ENCODE assay signal across 21 cellular contexts in genomic region chr19:23095406-23095805, GRCh38. TPM values are rescaled to one million over a fixed set of nuclear protein-coding genes. Genes with fewer than 3 reads are reported as not detected.
DNase-seq lines count a peak whose midpoint lies in the region; ATAC-seq and TF ChIP-seq lines count a peak whose summit lies in the region.
"Had no signal": no experiment of that assay in that cellular context is flagged by ENCODE, and none has a peak within 500 bp of the region (broad histone marks: within the 10 kb centered on the region; RNA-seq: fewer than 3 reads in every experiment).

No MANE protein-coding gene starts in this region.

- peaks cover 76% of the 10 kb centered on the region for H3K36me3 ChIP-seq in GM23338 (ENCODE audit: insufficient read depth)
- H3K36me3 ChIP-seq in esophagus squamous epithelium = peaks cover 0 to 10% (median 0%) of the 10 kb centered on the region in 3 donors
- H3K36me3 ChIP-seq: HAP-1 had no signal

- H3K27ac ChIP-seq in GM23338 (ENCODE audit: low read depth) (no peak overlapping the region), esophagus squamous epithelium (no peak overlapping the region)
- H3K27ac ChIP-seq: 22Rv1, A549 had no signal

- no peaks in the 10 kb centered on the region for H3F3A ChIP-seq in GM23338 (replicated peaks; ENCODE audit: low read depth)

- H3K27ac Mint-ChIP-seq in endothelial cell (ENCODE audit: unreplicated experiment) (no peak overlapping the region), GM23338 (no peak overlapping the region)
- H3K27ac Mint-ChIP-seq: CD4-positive, alpha-beta memory T cell; HFFc6 had no signal

- H3K4me3 ChIP-seq in fibroblast of mammary gland (ENCODE audit: control insufficient read depth, low read depth, low read length) (no peak overlapping the region), GM23338 (no peak overlapping the region), esophagus squamous epithelium (no peak overlapping the region)
- H3K4me3 ChIP-seq: A549, HAP-1 had no signal

- H3K4me1 Mint-ChIP-seq in endothelial cell (ENCODE audit: unreplicated experiment) (peaks cover 2% of the 10 kb centered on the region), GM23338 (no peaks in the 10 kb centered on the region)
- H3K4me1 Mint-ChIP-seq: CD4-positive, alpha-beta memory T cell had no signal

- DNase-seq in NCI-H2029 (lab: John Stamatoyannopoulos, UW) (peak; percentile 34), endothelial cell (ENCODE audit: low spot score) (no peak), fibroblast of mammary gland (ENCODE audit: low read depth) (peak; percentile 7), myocyte (ENCODE audit: low read depth) (peak; percentile 5), GM23338 (ENCODE audit: low spot score) (no peak), esophagus squamous epithelium (lab: John Stamatoyannopoulos, UW) (no peak), HT-29 (ENCODE audit: low spot score) (no peak)
- DNase-seq: ACHN; AML-193; C1 segment of cervical spinal cord; Calu3; CD4-positive, alpha-beta memory T cell; COR-L47; DMS53; DMS79 treated with DMSO at 0.1 percent for 48 hours; GF-D8; GOT3; HFFc6 had no signal

- H3K27me3 ChIP-seq in GM23338 (ENCODE audit: insufficient read depth) = no peaks in the 10 kb centered on the region
- no peaks in the 10 kb centered on the region for H3K27me3 ChIP-seq in esophagus squamous epithelium

- H3K9me2 ChIP-seq in GM23338 (ENCODE audit: insufficient read depth) = no peaks in the 10 kb centered on the region

- no peaks in the 10 kb centered on the region for H3K4me1 ChIP-seq in GM23338 (ENCODE audit: insufficient read depth)
- no peaks in the 10 kb centered on the region for H3K4me1 ChIP-seq in esophagus squamous epithelium
- H3K4me1 ChIP-seq: A549, HAP-1 had no signal

- H3K9me3 Mint-ChIP-seq in endothelial cell (ENCODE audit: unreplicated experiment) (peaks cover 11% of the 10 kb centered on the region), GM23338 (peaks cover 28% of the 10 kb centered on the region)

- no peak overlapping the region for H2AFZ ChIP-seq in GM23338

- H3K4me2 ChIP-seq in GM23338 = no peak overlapping the region
- H3K4me2 ChIP-seq: A549 had no signal

- no peak for TF ChIP-seq POLR2A in esophagus squamous epithelium (IDR thresholded peaks at IDR 0.05)

- WGBS in esophagus squamous epithelium, 2 donors = 36 to 67% methylated on average over 1 of the region's 1 CpG

- peaks cover 0 to 52% (median 21%) of the 10 kb centered on the region in 3 donors for H3K9me3 ChIP-seq in esophagus squamous epithelium

- ATAC-seq in GM23338 = no peak
- ATAC-seq: A549 had no signal

- H3K27me3 Mint-ChIP-seq in endothelial cell (ENCODE audit: unreplicated experiment) = peaks cover 12% of the 10 kb centered on the region
- H3K27me3 Mint-ChIP-seq in GM23338 (ENCODE audit: insufficient read depth, low read depth, poor library complexity) = peaks cover 6% of the 10 kb centered on the region
- H3K27me3 Mint-ChIP-seq: CD4-positive, alpha-beta memory T cell had no signal

- H3K36me3 Mint-ChIP-seq in endothelial cell (ENCODE audit: low read depth, unreplicated experiment) = peaks cover 70% of the 10 kb centered on the region
- H3K36me3 Mint-ChIP-seq in GM23338 (ENCODE audit: low read depth) = peaks cover 94% of the 10 kb centered on the region

- intact Hi-C loops in esophagus squamous epithelium (cut with DNase I) = no loop called here

- H3K79me2 ChIP-seq in GM23338 (replicated peaks; ENCODE audit: insufficient read depth) = peaks cover 87% of the 10 kb centered on the region

- no peak for TF ChIP-seq CTCF in endothelial cell (IDR thresholded peaks at IDR 0.05; ENCODE audit: unreplicated experiment)
- TF ChIP-seq CTCF in fibroblast of mammary gland (conservative IDR thresholded peaks at IDR 0.05; ENCODE audit: control insufficient read depth, insufficient read depth, low read depth, low read length) = no peak
- TF ChIP-seq CTCF in GM23338 (conservative IDR thresholded peaks at IDR 0.05; ENCODE audit: low read depth in 2 of 2) = no peak
- no peak for TF ChIP-seq CTCF in esophagus squamous epithelium (IDR thresholded peaks at IDR 0.05)

- peak overlapping the region; percentile 44 for H3K4me3 Mint-ChIP-seq in endothelial cell (ENCODE audit: unreplicated experiment)
- no peak overlapping the region for H3K4me3 Mint-ChIP-seq in GM23338
- H3K4me3 Mint-ChIP-seq: CD4-positive, alpha-beta memory T cell; HFFc6 had no signal

- H4K20me1 ChIP-seq in GM23338 (replicated peaks; ENCODE audit: insufficient read depth) = peaks cover 58% of the 10 kb centered on the region

TF ChIP-seq in GM23338, 12 proteins besides CTCF, POLR2A, EP300 and RAD21 (continues in another document):
- TF ChIP-seq, protein P1, sequence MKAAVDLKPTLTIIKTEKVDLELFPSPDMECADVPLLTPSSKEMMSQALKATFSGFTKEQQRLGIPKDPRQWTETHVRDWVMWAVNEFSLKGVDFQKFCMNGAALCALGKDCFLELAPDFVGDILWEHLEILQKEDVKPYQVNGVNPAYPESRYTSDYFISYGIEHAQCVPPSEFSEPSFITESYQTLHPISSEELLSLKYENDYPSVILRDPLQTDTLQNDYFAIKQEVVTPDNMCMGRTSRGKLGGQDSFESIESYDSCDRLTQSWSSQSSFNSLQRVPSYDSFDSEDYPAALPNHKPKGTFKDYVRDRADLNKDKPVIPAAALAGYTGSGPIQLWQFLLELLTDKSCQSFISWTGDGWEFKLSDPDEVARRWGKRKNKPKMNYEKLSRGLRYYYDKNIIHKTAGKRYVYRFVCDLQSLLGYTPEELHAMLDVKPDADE (IDR thresholded peaks at IDR 0.05) = no peak
- no peak for TF ChIP-seq STAT1 (IDR thresholded peaks at IDR 0.05; ENCODE audit: unreplicated experiment)
- TF ChIP-seq ZNF462 (CRISPR knock-in tag; IDR thresholded peaks at IDR 0.05) = no peak
- no peak for TF ChIP-seq NANOG (IDR thresholded peaks at IDR 0.05; ENCODE audit: borderline replicate concordance)
- no peak for TF ChIP-seq EZH2phosphoT487 (IDR thresholded peaks at IDR 0.05; ENCODE audit: unreplicated experiment)
- TF ChIP-seq EZH2 (IDR thresholded peaks at IDR 0.05; ENCODE audit: low read depth, unreplicated experiment) = no peak
- no peak for TF ChIP-seq ZNF114 (CRISPR knock-in tag; IDR thresholded peaks at IDR 0.05)
- no peak for TF ChIP-seq ZNF331 (CRISPR knock-in tag; IDR thresholded peaks at IDR 0.05; ENCODE audit: low read depth)

RNA-seq across cellular contexts. Expression of gene ZNF730, which starts 21.4 kb away (rescaled TPM):
- 8.3 TPM for total RNA-seq in endothelial cell (ENCODE audit: unreplicated experiment)
- 0.88 and 0.96 TPM in 2 replicates for total RNA-seq in myocyte
- polyA plus RNA-seq in myocyte (2012) = 0.23 TPM
- 37.9 and 41.8 TPM in 2 replicates for total RNA-seq in GM23338 (2014; rRNA removed; shearing (Covaris generic))
- 20.1 and 22.0 TPM in 2 replicates for polyA plus RNA-seq in GM23338 (2016; fragmentation: Nextera tagmentation; extraction: Ambion mirVana)
- not detected for total RNA-seq in esophagus squamous epithelium
- not detected in 2 replicates for total RNA-seq in HT-29 (2014; rRNA removed; shearing (Covaris generic))
- total RNA-seq: Calu3; CD4-positive, alpha-beta memory T cell had no signal
- polyA plus RNA-seq: A549; CD4-positive, alpha-beta memory T cell had no signal

Comparison
In these comparisons a context has a peak if more than half of its experiments do, and no peak if none do; other contexts are left out.
1. DNase-seq: peak in NCI-H2029 (single experiment), fibroblast of mammary gland (single experiment) and myocyte (single experiment); none in endothelial cell (single experiment), GM23338 (single experiment), esophagus squamous epithelium (single experiment) and HT-29 (single experiment).